1 cellular context compared by ENCODE assay signal in genomic region chr16:84553873-84554399, GRCh38.
TF ChIP-seq lines count a peak whose summit lies in the region.

No MANE protein-coding gene starts in this region.

TF ChIP-seq in HepG2, 621 proteins besides CTCF, POLR2A, EP300 and RAD21 (continued from another document):
- TF ChIP-seq, protein P1, sequence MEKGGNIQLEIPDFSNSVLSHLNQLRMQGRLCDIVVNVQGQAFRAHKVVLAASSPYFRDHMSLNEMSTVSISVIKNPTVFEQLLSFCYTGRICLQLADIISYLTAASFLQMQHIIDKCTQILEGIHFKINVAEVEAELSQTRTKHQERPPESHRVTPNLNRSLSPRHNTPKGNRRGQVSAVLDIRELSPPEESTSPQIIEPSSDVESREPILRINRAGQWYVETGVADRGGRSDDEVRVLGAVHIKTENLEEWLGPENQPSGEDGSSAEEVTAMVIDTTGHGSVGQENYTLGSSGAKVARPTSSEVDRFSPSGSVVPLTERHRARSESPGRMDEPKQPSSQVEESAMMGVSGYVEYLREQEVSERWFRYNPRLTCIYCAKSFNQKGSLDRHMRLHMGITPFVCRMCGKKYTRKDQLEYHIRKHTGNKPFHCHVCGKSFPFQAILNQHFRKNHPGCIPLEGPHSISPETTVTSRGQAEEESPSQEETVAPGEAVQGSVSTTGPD (CRISPR knock-in tag; IDR thresholded peaks at IDR 0.05), result no peak
- TF ChIP-seq ZNF17 (CRISPR knock-in tag; IDR thresholded peaks at IDR 0.05), result no peak
TF ChIP-seq in HepG2: peak in this region for 1.
